ENCODE assay signal across 1 cellular context in the genomic region with DNA sequence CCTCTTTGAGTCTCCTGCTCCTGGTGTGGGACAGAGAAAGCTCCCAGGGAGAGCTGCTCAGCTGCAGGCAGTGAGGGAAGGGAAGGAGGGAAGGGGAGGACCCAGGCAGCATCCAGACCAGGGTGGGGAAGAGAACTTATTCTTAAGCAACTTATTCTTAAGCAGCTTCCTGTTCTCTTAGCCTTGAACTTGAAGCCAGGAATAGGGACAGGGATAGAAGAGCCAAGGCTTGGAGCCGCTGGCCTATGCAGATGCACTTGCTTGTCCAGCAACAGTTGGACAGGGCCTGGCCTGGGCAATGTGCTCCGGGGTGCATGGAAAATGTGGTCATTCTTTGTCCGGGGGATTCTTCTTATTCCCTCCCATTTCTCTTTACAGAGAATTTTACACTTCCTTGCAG.
TF ChIP-seq lines count a peak whose summit lies in the region.

No MANE protein-coding gene starts in this region.

TF ChIP-seq in GM23338, 12 proteins besides CTCF, POLR2A, EP300 and RAD21 (continued from another document):
- TF ChIP-seq, protein P1, sequence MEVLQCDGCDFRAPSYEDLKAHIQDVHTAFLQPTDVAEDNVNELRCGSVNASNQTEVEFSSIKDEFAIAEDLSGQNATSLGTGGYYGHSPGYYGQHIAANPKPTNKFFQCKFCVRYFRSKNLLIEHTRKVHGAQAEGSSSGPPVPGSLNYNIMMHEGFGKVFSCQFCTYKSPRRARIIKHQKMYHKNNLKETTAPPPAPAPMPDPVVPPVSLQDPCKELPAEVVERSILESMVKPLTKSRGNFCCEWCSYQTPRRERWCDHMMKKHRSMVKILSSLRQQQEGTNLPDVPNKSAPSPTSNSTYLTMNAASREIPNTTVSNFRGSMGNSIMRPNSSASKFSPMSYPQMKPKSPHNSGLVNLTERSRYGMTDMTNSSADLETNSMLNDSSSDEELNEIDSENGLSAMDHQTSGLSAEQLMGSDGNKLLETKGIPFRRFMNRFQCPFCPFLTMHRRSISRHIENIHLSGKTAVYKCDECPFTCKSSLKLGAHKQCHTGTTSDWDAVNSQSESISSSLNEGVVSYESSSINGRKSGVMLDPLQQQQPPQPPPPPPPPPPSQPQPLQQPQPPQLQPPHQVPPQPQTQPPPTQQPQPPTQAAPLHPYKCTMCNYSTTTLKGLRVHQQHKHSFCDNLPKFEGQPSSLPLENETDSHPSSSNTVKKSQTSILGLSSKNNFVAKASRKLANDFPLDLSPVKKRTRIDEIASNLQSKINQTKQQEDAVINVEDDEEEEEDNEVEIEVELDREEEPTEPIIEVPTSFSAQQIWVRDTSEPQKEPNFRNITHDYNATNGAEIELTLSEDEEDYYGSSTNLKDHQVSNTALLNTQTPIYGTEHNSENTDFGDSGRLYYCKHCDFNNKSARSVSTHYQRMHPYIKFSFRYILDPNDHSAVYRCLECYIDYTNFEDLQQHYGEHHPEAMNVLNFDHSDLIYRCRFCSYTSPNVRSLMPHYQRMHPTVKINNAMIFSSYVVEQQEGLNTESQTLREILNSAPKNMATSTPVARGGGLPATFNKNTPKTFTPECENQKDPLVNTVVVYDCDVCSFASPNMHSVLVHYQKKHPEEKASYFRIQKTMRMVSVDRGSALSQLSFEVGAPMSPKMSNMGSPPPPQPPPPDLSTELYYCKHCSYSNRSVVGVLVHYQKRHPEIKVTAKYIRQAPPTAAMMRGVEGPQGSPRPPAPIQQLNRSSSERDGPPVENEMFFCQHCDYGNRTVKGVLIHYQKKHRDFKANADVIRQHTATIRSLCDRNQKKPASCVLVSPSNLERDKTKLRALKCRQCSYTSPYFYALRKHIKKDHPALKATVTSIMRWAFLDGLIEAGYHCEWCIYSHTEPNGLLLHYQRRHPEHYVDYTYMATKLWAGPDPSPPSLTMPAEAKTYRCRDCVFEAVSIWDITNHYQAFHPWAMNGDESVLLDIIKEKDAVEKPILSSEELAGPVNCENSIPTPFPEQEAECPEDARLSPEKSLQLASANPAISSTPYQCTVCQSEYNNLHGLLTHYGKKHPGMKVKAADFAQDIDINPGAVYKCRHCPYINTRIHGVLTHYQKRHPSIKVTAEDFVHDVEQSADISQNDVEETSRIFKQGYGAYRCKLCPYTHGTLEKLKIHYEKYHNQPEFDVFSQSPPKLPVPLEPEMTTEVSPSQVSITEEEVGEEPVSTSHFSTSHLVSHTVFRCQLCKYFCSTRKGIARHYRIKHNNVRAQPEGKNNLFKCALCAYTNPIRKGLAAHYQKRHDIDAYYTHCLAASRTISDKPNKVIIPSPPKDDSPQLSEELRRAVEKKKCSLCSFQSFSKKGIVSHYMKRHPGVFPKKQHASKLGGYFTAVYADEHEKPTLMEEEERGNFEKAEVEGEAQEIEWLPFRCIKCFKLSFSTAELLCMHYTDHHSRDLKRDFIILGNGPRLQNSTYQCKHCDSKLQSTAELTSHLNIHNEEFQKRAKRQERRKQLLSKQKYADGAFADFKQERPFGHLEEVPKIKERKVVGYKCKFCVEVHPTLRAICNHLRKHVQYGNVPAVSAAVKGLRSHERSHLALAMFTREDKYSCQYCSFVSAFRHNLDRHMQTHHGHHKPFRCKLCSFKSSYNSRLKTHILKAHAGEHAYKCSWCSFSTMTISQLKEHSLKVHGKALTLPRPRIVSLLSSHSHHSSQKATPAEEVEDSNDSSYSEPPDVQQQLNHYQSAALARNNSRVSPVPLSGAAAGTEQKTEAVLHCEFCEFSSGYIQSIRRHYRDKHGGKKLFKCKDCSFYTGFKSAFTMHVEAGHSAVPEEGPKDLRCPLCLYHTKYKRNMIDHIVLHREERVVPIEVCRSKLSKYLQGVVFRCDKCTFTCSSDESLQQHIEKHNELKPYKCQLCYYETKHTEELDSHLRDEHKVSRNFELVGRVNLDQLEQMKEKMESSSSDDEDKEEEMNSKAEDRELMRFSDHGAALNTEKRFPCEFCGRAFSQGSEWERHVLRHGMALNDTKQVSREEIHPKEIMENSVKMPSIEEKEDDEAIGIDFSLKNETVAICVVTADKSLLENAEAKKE (CRISPR knock-in tag; IDR thresholded peaks at IDR 0.05) = no peak
- TF ChIP-seq, protein P2, sequence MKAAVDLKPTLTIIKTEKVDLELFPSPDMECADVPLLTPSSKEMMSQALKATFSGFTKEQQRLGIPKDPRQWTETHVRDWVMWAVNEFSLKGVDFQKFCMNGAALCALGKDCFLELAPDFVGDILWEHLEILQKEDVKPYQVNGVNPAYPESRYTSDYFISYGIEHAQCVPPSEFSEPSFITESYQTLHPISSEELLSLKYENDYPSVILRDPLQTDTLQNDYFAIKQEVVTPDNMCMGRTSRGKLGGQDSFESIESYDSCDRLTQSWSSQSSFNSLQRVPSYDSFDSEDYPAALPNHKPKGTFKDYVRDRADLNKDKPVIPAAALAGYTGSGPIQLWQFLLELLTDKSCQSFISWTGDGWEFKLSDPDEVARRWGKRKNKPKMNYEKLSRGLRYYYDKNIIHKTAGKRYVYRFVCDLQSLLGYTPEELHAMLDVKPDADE (IDR thresholded peaks at IDR 0.05) = no peak
- TF ChIP-seq POLR2AphosphoS5 (IDR thresholded peaks at IDR 0.05; ENCODE audit: low read depth) (no peak), EZH2 (IDR thresholded peaks at IDR 0.05; ENCODE audit: low read depth, unreplicated experiment) (no peak), ZNF114 (CRISPR knock-in tag; IDR thresholded peaks at IDR 0.05) (no peak), STAT1 (IDR thresholded peaks at IDR 0.05; ENCODE audit: unreplicated experiment) (no peak), ZNF331 (CRISPR knock-in tag; IDR thresholded peaks at IDR 0.05; ENCODE audit: low read depth) (no peak), CREB1 (CRISPR knock-in tag; IDR thresholded peaks at IDR 0.05; ENCODE audit: low read depth) (no peak)
